Comparison of ENCODE assay signal across 9 cellular contexts in genomic region chr5:139677404-139678282, GRCh38. TPM values are rescaled to one million over a fixed set of nuclear protein-coding genes. Genes with fewer than 3 reads are reported as not detected.
DNase-seq lines count a peak whose midpoint lies in the region; ATAC-seq, FAIRE-seq and TF ChIP-seq lines count a peak whose summit lies in the region.
"Had no signal": no experiment of that assay in that cellular context is flagged by ENCODE, and none has a peak within 500 bp of the region (broad histone marks: within the 10 kb centered on the region; RNA-seq: fewer than 3 reads in every experiment).

No MANE protein-coding gene starts in this region.

- H3K4me1 ChIP-seq in iPS-20b (ENCODE audit: insufficient read depth, low read length) = peaks cover 12% of the 10 kb centered on the region; the same call in 1 of the 2 replicates
- H3K4me1 ChIP-seq in gastrocnemius medialis = peaks cover 64 to 78% of the 10 kb centered on the region in 2 donors

- intact Hi-C loops in gastrocnemius medialis (cut with DNase I; ENCODE audit: low total_unique reads) = no loop called here

- H3K36me3 ChIP-seq in iPS-20b (ENCODE audit: insufficient read depth, low read depth, low read length) (peaks cover 23% of the 10 kb centered on the region), gastrocnemius medialis (peaks cover 0 to 12% of the 10 kb centered on the region in 2 donors)

- no peaks in the 10 kb centered on the region for H3K27me3 ChIP-seq in iPS-20b (ENCODE audit: insufficient read depth, low read length)
- H3K27me3 ChIP-seq in gastrocnemius medialis = no peaks in the 10 kb centered on the region

- TF ChIP-seq CTCF in gastrocnemius medialis (IDR thresholded peaks at IDR 0.05 in 4 of 5, conservative IDR thresholded peaks at IDR 0.05 in 1 of 5) = no peak
- TF ChIP-seq CTCF in GM13977 (IDR thresholded peaks at IDR 0.05; ENCODE audit: extremely low read depth, insufficient read depth, missing control alignments) = no peak
- TF ChIP-seq CTCF in D721Med (IDR thresholded peaks at IDR 0.05; ENCODE audit: insufficient read depth, missing control alignments) = no peak

- DNase-seq in ELF-1 (ENCODE audit: low read depth, low spot score) (peak; percentile 54), gastrocnemius medialis (peak in 1 of 2 donors; percentile 79), GM13977 (ENCODE audit: low spot score) (no peak), superior temporal gyrus (ENCODE audit: extremely low spot score) (no peak), D721Med (ENCODE audit: insufficient read length, low spot score) (no peak)
- DNase-seq in activated CD4-positive, CD25-positive, alpha-beta regulatory T cell treated with anti-CD3 and anti-CD28 coated beads, Interleukin-2, amount 50 U/mL, for 72 hours = no peak
- DNase-seq: stimulated activated naive CD4-positive, alpha-beta T cell treated with Interleukin-2 at 50 U/mL for 16 hours had no signal

- in situ Hi-C loops in gastrocnemius medialis (cut with MboI; ENCODE audit: low sequenced_read_pairs in 4 of 4) (no loop called here), GM13977 (cut with MboI; ENCODE audit: low pct_unique_long_range_greater_than_20kb, low sequenced_read_pairs, unreplicated experiment) (no loop called here)

- TF ChIP-seq POLR2A in gastrocnemius medialis (IDR thresholded peaks at IDR 0.05) = peak in 1 of 2 donors; percentile 28

- H3K4me3 ChIP-seq in iPS-20b (ENCODE audit: low read length) (0 out of 2 replicates have a peak overlapping the region, but pooled peaks have one; percentile 7), gastrocnemius medialis (peak overlapping the region in 1 of 4 donors; percentile 5)

- H3K27ac ChIP-seq in iPS-20b (ENCODE audit: low read length) (no peak overlapping the region), gastrocnemius medialis (peak overlapping the region; percentile 97 to 99 (median 98))

- FAIRE-seq in D721Med (lab: Jason Lieb, UNC) = no peak

- no peaks in the 10 kb centered on the region for H3K9me3 ChIP-seq in iPS-20b (ENCODE audit: insufficient read depth, low read depth, low read length)
- H3K9me3 ChIP-seq in gastrocnemius medialis = no peaks in the 10 kb centered on the region

- peak overlapping the region; percentile 48; the same call in 1 of the 2 replicates for H3K9ac ChIP-seq in iPS-20b (ENCODE audit: low read depth, low read length)

- ATAC-seq in SK-N-SH treated with all-trans-retinoic acid at 6 μM for 48 hours (peak; percentile 50; the same call in 2 of the 3 replicates), gastrocnemius medialis (peak; percentile 49 to 62)

TF ChIP-seq in SK-N-SH treated with all-trans-retinoic acid at 6 μM for 48 hours, 23 proteins besides CTCF, POLR2A, EP300 and RAD21:
- 0 out of 2 replicates have a peak, but pooled peaks have one; percentile 22 for TF ChIP-seq TSHZ2 (CRISPR knock-in tag; IDR thresholded peaks at IDR 0.05)
- TF ChIP-seq ZFP3 (CRISPR knock-in tag; IDR thresholded peaks at IDR 0.05) = no peak

RNA-seq across cellular contexts. Expression of gene CXXC5, which starts 29.5 kb away (rescaled TPM):
- total RNA-seq in gastrocnemius medialis = 10 to 100 TPM; 38.5 to 83.8 (median 60.9) TPM
